8 cellular contexts compared by ENCODE assay signal in genomic region chr9:128685022-128685332, GRCh38. TPM values are rescaled to one million over a fixed set of nuclear protein-coding genes. Genes with fewer than 3 reads are reported as not detected.
A peak's percentile ranks its signal among the peaks of the same experiment; 100 is the strongest.
DNase-seq lines count a peak whose midpoint lies in the region; TF ChIP-seq lines count a peak whose summit lies in the region.

No MANE protein-coding gene starts in this region.

- TF ChIP-seq CTCF in LNCaP clone FGC (IDR thresholded peaks at IDR 0.05; ENCODE audit: control insufficient read depth, extremely low read depth, insufficient read depth) (no peak), nephron progenitor cell (IDR thresholded peaks at IDR 0.05) (no peak)

- H3K9me3 Mint-ChIP-seq in CD8-positive, alpha-beta memory T cell = no peaks in the 10 kb centered on the region
- no peaks in the 10 kb centered on the region for H3K9me3 Mint-ChIP-seq in dendritic cell treated with granulocyte-macrophage colony-stimulating factor and Interleukin-4, amounts not matched to agents 40 ng/mL and 50 ng/mL, for 4 days
- peaks cover 6% of the 10 kb centered on the region for H3K9me3 Mint-ChIP-seq in nephron progenitor cell

- H3K27ac ChIP-seq in CD8-positive, alpha-beta memory T cell (ENCODE audit: low read depth, low read length) = peak overlapping the region; percentile 8

- H3K36me3 ChIP-seq in CD8-positive, alpha-beta memory T cell (ENCODE audit: insufficient read depth, low read length) = no peaks in the 10 kb centered on the region

- H3K27me3 ChIP-seq in CD8-positive, alpha-beta memory T cell (ENCODE audit: insufficient read depth, low read length, poor library complexity, severe bottlenecking) = no peaks in the 10 kb centered on the region

- DNase-seq in CD8-positive, alpha-beta memory T cell = no peak
- no peak for DNase-seq in LNCaP clone FGC (ENCODE audit: low read depth)
- no peak for DNase-seq in nephron progenitor cell
- DNase-seq in NCI-H1092 treated with DMSO at 0.1 percent for 48 hours (lab: John Stamatoyannopoulos, UW) = no peak
- DNase-seq in NCI-H128 (lab: John Stamatoyannopoulos, UW; ENCODE audit: unreplicated experiment) = no peak
- no peak for DNase-seq in stimulated activated CD4-positive, alpha-beta T cell treated with anti-CD3 and anti-CD28 coated beads, Interleukin-15, amount 100 ng/mL, for 24 hours
- no peak for DNase-seq in stimulated activated CD4-positive, alpha-beta T cell treated with anti-CD3 and anti-CD28 coated beads, Interleukin-2, amount 100 ng/mL, for 48 hours

- CTCF ChIA-PET in CD8-positive, alpha-beta memory T cell (lab: Charles Lee) = interaction anchor here (0.8 to 1.3 kb wide), 3 partner anchors 8 to 39 kb away, joined by 3 read pairs; no protein-coding TSS in a partner anchor

- H3K27me3 Mint-ChIP-seq in CD8-positive, alpha-beta memory T cell = no peaks in the 10 kb centered on the region
- no peaks in the 10 kb centered on the region for H3K27me3 Mint-ChIP-seq in dendritic cell treated with granulocyte-macrophage colony-stimulating factor and Interleukin-4, amounts not matched to agents 40 ng/mL and 50 ng/mL, for 4 days
- H3K27me3 Mint-ChIP-seq in nephron progenitor cell (ENCODE audit: low read depth, poor library complexity) = no peaks in the 10 kb centered on the region

- peaks cover 52% of the 10 kb centered on the region for H3K4me1 ChIP-seq in CD8-positive, alpha-beta memory T cell (ENCODE audit: insufficient read depth, low read length)

- POLR2A ChIA-PET in CD8-positive, alpha-beta memory T cell (lab: Charles Lee) = interaction anchor here (1.3 kb wide), 1 partner anchor 86 kb away, joined by 3 read pairs; no protein-coding TSS in a partner anchor

- H3K27ac Mint-ChIP-seq in CD8-positive, alpha-beta memory T cell = peak overlapping the region; percentile 93 to 99 (median 96)
- peak overlapping the region; percentile 96 for H3K27ac Mint-ChIP-seq in dendritic cell treated with granulocyte-macrophage colony-stimulating factor and Interleukin-4, amounts not matched to agents 40 ng/mL and 50 ng/mL, for 4 days
- peak overlapping the region; percentile 94 for H3K27ac Mint-ChIP-seq in nephron progenitor cell

- H3K36me3 Mint-ChIP-seq in CD8-positive, alpha-beta memory T cell = peaks cover 0 to 9% (median 0%) of the 10 kb centered on the region in 3 donors
- H3K36me3 Mint-ChIP-seq in dendritic cell treated with granulocyte-macrophage colony-stimulating factor and Interleukin-4, amounts not matched to agents 40 ng/mL and 50 ng/mL, for 4 days (ENCODE audit: low read depth) = peaks cover 33% of the 10 kb centered on the region
- peaks cover 5% of the 10 kb centered on the region for H3K36me3 Mint-ChIP-seq in nephron progenitor cell (ENCODE audit: low read depth)

- peaks cover 42 to 60% (median 53%) of the 10 kb centered on the region in 3 donors for H3K4me1 Mint-ChIP-seq in CD8-positive, alpha-beta memory T cell
- peaks cover 52% of the 10 kb centered on the region for H3K4me1 Mint-ChIP-seq in dendritic cell treated with granulocyte-macrophage colony-stimulating factor and Interleukin-4, amounts not matched to agents 40 ng/mL and 50 ng/mL, for 4 days (ENCODE audit: low read depth)
- peaks cover 52% of the 10 kb centered on the region for H3K4me1 Mint-ChIP-seq in nephron progenitor cell

- peak overlapping the region; percentile 92 to 98 (median 95) for H3K4me3 Mint-ChIP-seq in CD8-positive, alpha-beta memory T cell
- peak overlapping the region; percentile 96 for H3K4me3 Mint-ChIP-seq in dendritic cell treated with granulocyte-macrophage colony-stimulating factor and Interleukin-4, amounts not matched to agents 40 ng/mL and 50 ng/mL, for 4 days
- peak overlapping the region; percentile 95 for H3K4me3 Mint-ChIP-seq in nephron progenitor cell

- H3K4me3 ChIP-seq in CD8-positive, alpha-beta memory T cell (ENCODE audit: low read length) = peak overlapping the region; percentile 81
- H3K4me3 ChIP-seq in LNCaP clone FGC (ENCODE audit: low read depth, low read length) = peak overlapping the region; percentile 97

- intact Hi-C loops in dendritic cell treated with granulocyte-macrophage colony-stimulating factor and Interleukin-4, amounts not matched to agents 40 ng/mL and 50 ng/mL, for 4 days (cut with micrococcal nuclease) = no loop called here

- no peaks in the 10 kb centered on the region for H3K9me3 ChIP-seq in CD8-positive, alpha-beta memory T cell (ENCODE audit: low read length)

RNA-seq across cellular contexts. Expression of gene SET, which starts 4.0 kb away (rescaled TPM):
- total RNA-seq in CD8-positive, alpha-beta memory T cell = 1,000 to 10,000 TPM in 1 of 2 experiments, 100 to 1,000 TPM in 1; 939 to 1,027 TPM
- 229 TPM for polyA plus RNA-seq in CD8-positive, alpha-beta memory T cell

RNA-seq across cellular contexts. Expression of gene PKN3, which starts 17.3 kb away (rescaled TPM):
- total RNA-seq in CD8-positive, alpha-beta memory T cell = 1 to 10 TPM; 7.5 to 7.9 TPM
- polyA plus RNA-seq in CD8-positive, alpha-beta memory T cell = 1.4 TPM

RNA-seq across cellular contexts. Expression of gene DYNC2I2, which starts 28.3 kb away (rescaled TPM):
- 10 to 100 TPM; 67.7 to 68.6 TPM for total RNA-seq in CD8-positive, alpha-beta memory T cell
- polyA plus RNA-seq in CD8-positive, alpha-beta memory T cell = 3.0 TPM

RNA-seq across cellular contexts. Expression of gene ZDHHC12, which starts 39.0 kb away (rescaled TPM):
- 10 to 100 TPM; 76.1 to 82.0 TPM for total RNA-seq in CD8-positive, alpha-beta memory T cell
- polyA plus RNA-seq in CD8-positive, alpha-beta memory T cell = 67.3 TPM
